10 cellular contexts compared by ENCODE assay signal in genomic region chr7:34596887-34597286, GRCh38.
DNase-seq lines count a peak whose midpoint lies in the region; ATAC-seq and TF ChIP-seq lines count a peak whose summit lies in the region.
"Had no signal": no experiment of that assay in that cellular context is flagged by ENCODE, and none has a peak within 500 bp of the region (broad histone marks: within the 10 kb centered on the region; RNA-seq: fewer than 3 reads in every experiment).

No MANE protein-coding gene starts in this region.

- peaks cover 10% of the 10 kb centered on the region for H3K9me3 ChIP-seq in endodermal cell (ENCODE audit: control insufficient read depth, low read length)
- no peaks in the 10 kb centered on the region for H3K9me3 ChIP-seq in prostate gland

- no peaks in the 10 kb centered on the region for H3K36me3 Mint-ChIP-seq in endodermal cell (ENCODE audit: low read depth)
- H3K36me3 Mint-ChIP-seq in activated T-helper 17 cell treated with anti-CD3 and anti-CD28 coated beads, Interleukin-2, amount 50 U/mL, for 72 hours (ENCODE audit: low read depth): no peaks in the 10 kb centered on the region
- H3K36me3 Mint-ChIP-seq: natural killer cell treated with Interleukin-12 subunit alpha and Interleukin-12 subunit beta and Interleukin-15 and Interleukin-18, amount 100 ng/mL, for 72 hours had no signal

- H3K4me3 ChIP-seq in endodermal cell (ENCODE audit: low read length) (no peak overlapping the region), prostate gland (no peak overlapping the region)

- H3K4me1 Mint-ChIP-seq in endodermal cell: peaks cover 25% of the 10 kb centered on the region
- no peaks in the 10 kb centered on the region for H3K4me1 Mint-ChIP-seq in activated T-helper 17 cell treated with anti-CD3 and anti-CD28 coated beads, Interleukin-2, amount 50 U/mL, for 72 hours

- intact Hi-C loops in prostate gland (cut with DNase I): no loop called here

- H3K9ac ChIP-seq in endodermal cell (ENCODE audit: extremely low read depth, low read length, poor library complexity, severe bottlenecking): no peak overlapping the region

- no peak for TF ChIP-seq POLR2A in prostate gland (IDR thresholded peaks at IDR 0.05)

- WGBS in endodermal cell (ENCODE audit: insufficient coverage in 1 of 2, insufficient read length in 1 of 2), 2 experiments: 78 to 86% methylated on average over 2 of the region's 2 CpGs
- WGBS in prostate gland: 56% methylated on average over 2 of the region's 2 CpGs

- H3K27me3 Mint-ChIP-seq in endodermal cell (ENCODE audit: insufficient read depth): peaks cover 4% of the 10 kb centered on the region
- H3K27me3 Mint-ChIP-seq in activated T-helper 17 cell treated with anti-CD3 and anti-CD28 coated beads, Interleukin-2, amount 50 U/mL, for 72 hours: peaks cover 3% of the 10 kb centered on the region
- H3K27me3 Mint-ChIP-seq: natural killer cell treated with Interleukin-12 subunit alpha and Interleukin-12 subunit beta and Interleukin-15 and Interleukin-18, amount 100 ng/mL, for 72 hours had no signal

- H3K36me3 ChIP-seq in endodermal cell (ENCODE audit: control insufficient read depth, insufficient read depth, low read length) (no peaks in the 10 kb centered on the region), prostate gland (no peaks in the 10 kb centered on the region)

- H3K4me1 ChIP-seq in endodermal cell (ENCODE audit: control insufficient read depth, insufficient read depth, low read length) (peaks cover 8% of the 10 kb centered on the region), prostate gland (replicated peaks) (no peaks in the 10 kb centered on the region)

- H3K4me3 Mint-ChIP-seq in endodermal cell: no peak overlapping the region
- H3K4me3 Mint-ChIP-seq in activated T-helper 17 cell treated with anti-CD3 and anti-CD28 coated beads, Interleukin-2, amount 50 U/mL, for 72 hours: no peak overlapping the region
- H3K4me3 Mint-ChIP-seq: natural killer cell treated with Interleukin-12 subunit alpha and Interleukin-12 subunit beta and Interleukin-15 and Interleukin-18, amount 100 ng/mL, for 72 hours had no signal

- H3K27ac ChIP-seq in endodermal cell (ENCODE audit: low read depth, low read length): no peak overlapping the region
- H3K27ac ChIP-seq in prostate gland: no peak overlapping the region

- peaks cover 19% of the 10 kb centered on the region for H3K27me3 ChIP-seq in endodermal cell (ENCODE audit: control insufficient read depth, insufficient read depth, low read length, poor library complexity, severe bottlenecking)
- H3K27me3 ChIP-seq in prostate gland (replicated peaks; ENCODE audit: insufficient read depth): no peaks in the 10 kb centered on the region

- peaks cover 7% of the 10 kb centered on the region for H3K9me3 Mint-ChIP-seq in endodermal cell
- no peaks in the 10 kb centered on the region for H3K9me3 Mint-ChIP-seq in activated T-helper 17 cell treated with anti-CD3 and anti-CD28 coated beads, Interleukin-2, amount 50 U/mL, for 72 hours
- H3K9me3 Mint-ChIP-seq: natural killer cell treated with Interleukin-12 subunit alpha and Interleukin-12 subunit beta and Interleukin-15 and Interleukin-18, amount 100 ng/mL, for 72 hours had no signal

- peak; percentile 82 for TF ChIP-seq CTCF in endodermal cell (conservative IDR thresholded peaks at IDR 0.05)
- no peak for TF ChIP-seq CTCF in prostate gland (IDR thresholded peaks at IDR 0.05)

- no peak overlapping the region for H3K27ac Mint-ChIP-seq in endodermal cell
- no peak overlapping the region for H3K27ac Mint-ChIP-seq in activated T-helper 17 cell treated with anti-CD3 and anti-CD28 coated beads, Interleukin-2, amount 50 U/mL, for 72 hours
- H3K27ac Mint-ChIP-seq: natural killer cell treated with Interleukin-12 subunit alpha and Interleukin-12 subunit beta and Interleukin-15 and Interleukin-18, amount 100 ng/mL, for 72 hours had no signal

- peak; percentile 21 for DNase-seq in A172 (ENCODE audit: low spot score)
- DNase-seq in GM03348 (ENCODE audit: low spot score): peak; percentile 3
- peak; percentile 25 for DNase-seq in NCI-H345 treated with DMSO at 0.1 percent for 48 hours (lab: John Stamatoyannopoulos, UW; ENCODE audit: unreplicated experiment)
- peak; percentile 67 for DNase-seq in endodermal cell
- DNase-seq in prostate gland (ENCODE audit: low spot score): no peak
- DNase-seq in effector CD8-positive, alpha-beta T cell (lab: John Stamatoyannopoulos, UW): no peak
- DNase-seq: NCI-H2029 had no signal

- no peak for ATAC-seq in GM18517 (IDR thresholded peaks at IDR 0.05; ENCODE audit: unreplicated experiment)
- no peak for ATAC-seq in activated T-helper 17 cell treated with anti-CD3 and anti-CD28 coated beads, Interleukin-2, amount 50 U/mL, for 72 hours (replicated peaks)
- ATAC-seq: natural killer cell treated with Interleukin-12 subunit alpha and Interleukin-12 subunit beta and Interleukin-15 and Interleukin-18, amount 100 ng/mL, for 72 hours had no signal

Comparison
In these comparisons a context has a peak if more than half of its experiments do, and no peak if none do; other contexts are left out.
1. DNase-seq: peak in A172 (single experiment), GM03348 (single experiment), NCI-H345 treated with DMSO at 0.1 percent for 48 hours (single experiment) and endodermal cell (single experiment); none in prostate gland (single experiment) and effector CD8-positive, alpha-beta T cell (single experiment).